Comparison of ENCODE assay signal across 8 cellular contexts in genomic region chr12:11958216-11959091, GRCh38.
DNase-seq lines count a peak whose midpoint lies in the region; ATAC-seq and TF ChIP-seq lines count a peak whose summit lies in the region.

No MANE protein-coding gene starts in this region.

- no peak for DNase-seq in RWPE2 (ENCODE audit: low spot score)
- DNase-seq in choroid plexus epithelial cell (ENCODE audit: low read depth) = peak; percentile 98
- DNase-seq in stimulated activated CD4-positive, alpha-beta T cell treated with anti-CD3 and anti-CD28 coated beads, Interleukin-1b, Interleukin-23, amount 100 ng/mL, for 4 hours (ENCODE audit: low read depth in 2 of 2) = peak; percentile 6 to 10
- DNase-seq in DMS153 (lab: John Stamatoyannopoulos, UW) = no peak
- no peak for DNase-seq in cerebellar cortex (ENCODE audit: low spot score)
- DNase-seq in NCI-H1930 (lab: John Stamatoyannopoulos, UW) = no peak
- DNase-seq in left lobe of liver (ENCODE audit: low spot score) = no peak

- H3K27ac ChIP-seq in RWPE2 (ENCODE audit: poor library complexity, severe bottlenecking) = no peak overlapping the region

- peak; percentile 49 for ATAC-seq in GM21390 (IDR thresholded peaks at IDR 0.05; ENCODE audit: unreplicated experiment)
- ATAC-seq in RWPE2 (ENCODE audit: low read depth) = peak; percentile 79
- ATAC-seq in left lobe of liver = no peak

- no peak for TF ChIP-seq CTCF in RWPE2 (IDR thresholded peaks at IDR 0.05; ENCODE audit: poor library complexity, severe bottlenecking)
- TF ChIP-seq CTCF in choroid plexus epithelial cell (conservative IDR thresholded peaks at IDR 0.05; ENCODE audit: low read depth, low read length) = peak; percentile 41

- H3K4me3 ChIP-seq in RWPE2 (ENCODE audit: severe bottlenecking) (no peak overlapping the region), choroid plexus epithelial cell (ENCODE audit: low read depth, low read length) (peak overlapping the region; percentile 17)

- H3K4me1 ChIP-seq in RWPE2 (ENCODE audit: insufficient read depth, poor library complexity, severe bottlenecking) = no peaks in the 10 kb centered on the region

- no peaks in the 10 kb centered on the region for H3K27me3 ChIP-seq in RWPE2 (ENCODE audit: insufficient read depth, poor library complexity, severe bottlenecking)

- H3K36me3 ChIP-seq in RWPE2 (ENCODE audit: low read depth) = no peaks in the 10 kb centered on the region

- no peaks in the 10 kb centered on the region for H3K9me3 ChIP-seq in RWPE2 (ENCODE audit: severe bottlenecking)

Comparison
In these comparisons a context has a peak if more than half of its experiments do, and no peak if none do; other contexts are left out.
1. DNase-seq: peak in choroid plexus epithelial cell (single experiment) and stimulated activated CD4-positive, alpha-beta T cell treated with anti-CD3 and anti-CD28 coated beads, Interleukin-1b, Interleukin-23, amount 100 ng/mL, for 4 hours (2 of 2); none in RWPE2 (single experiment), DMS153 (single experiment), cerebellar cortex (single experiment), NCI-H1930 (0 of 2) and left lobe of liver (single experiment).